ENCODE assay signal across 24 cellular contexts in the genomic region with DNA sequence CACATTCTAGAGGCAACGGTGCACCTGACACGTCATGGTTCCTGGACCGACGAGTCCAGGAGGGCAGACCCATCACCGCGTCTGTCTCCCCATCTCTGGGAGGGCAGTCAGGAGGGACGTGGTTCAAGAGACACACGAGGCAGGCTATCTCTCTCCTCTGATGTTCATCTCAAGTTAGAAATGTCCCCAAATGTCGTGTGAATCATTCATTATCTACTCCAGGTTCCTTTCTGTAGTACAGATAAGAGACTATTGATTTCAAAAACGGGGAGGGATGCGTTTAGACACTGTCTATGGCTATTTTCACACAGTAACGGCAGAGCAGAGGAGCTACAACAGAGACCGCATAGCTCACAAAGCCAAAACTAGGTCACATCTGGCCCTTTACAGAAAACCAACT.
"Had no signal": no experiment of that assay in that cellular context is flagged by ENCODE, and none has a peak within 500 bp of the region (broad histone marks: within the 10 kb centered on the region; RNA-seq: fewer than 3 reads in every experiment).

No MANE protein-coding gene starts in this region.

- DNase-seq: activated CD4-positive, alpha-beta T cell treated with anti-CD3 and anti-CD28 coated beads for 48 hours; activated CD4-positive, alpha-beta T cell treated with anti-CD3 and anti-CD28 coated beads, Interleukin-2, amount 50 U/mL, for 4 hours; activated CD4-positive, CD25-positive, alpha-beta regulatory T cell treated with anti-CD3 and anti-CD28 coated beads, Interleukin-2, amount 50 U/mL, for 72 hours; activated CD8-positive, alpha-beta T cell treated with anti-CD3 and anti-CD28 coated beads, Interleukin-2, amount 10 ng/mL, durations not matched to agents 7 days and 5 days; activated gamma-delta T cell treated with Interleukin-2 at 50 U/mL for 16 hours; activated naive CD4-positive, alpha-beta T cell treated with anti-CD3 and anti-CD28 coated beads, Interleukin-2, amount 10 ng/mL, durations not matched to agents 7 days and 5 days; activated naive CD8-positive, alpha-beta T cell treated with anti-CD3 and anti-CD28 coated beads for 36 hours; activated T-cell treated with anti-CD3 and anti-CD28 coated beads, Interleukin-2, amount 50 U/mL, for 72 hours; anterior cingulate cortex; central memory CD4-positive, alpha-beta T cell; NCI-H1092; NCI-H1417; NCI-H1930; NCI-H2171 treated with DMSO at 0.1 percent for 48 hours; NCI-H226; NCI-H526 treated with DMSO at 0.1 percent for 48 hours; NCI-H82; SW 1271 had no signal

- H3K4me1 Mint-ChIP-seq: activated naive CD4-positive, alpha-beta T cell treated with anti-CD3 and anti-CD28 coated beads, Interleukin-2, amount 10 ng/mL, durations not matched to agents 7 days and 5 days; activated naive CD8-positive, alpha-beta T cell treated with anti-CD3 and anti-CD28 coated beads for 36 hours had no signal

- H3K27ac Mint-ChIP-seq: activated CD8-positive, alpha-beta T cell treated with anti-CD3 and anti-CD28 coated beads, Interleukin-2, amount 10 ng/mL, durations not matched to agents 7 days and 5 days; activated naive CD4-positive, alpha-beta T cell treated with anti-CD3 and anti-CD28 coated beads, Interleukin-2, amount 10 ng/mL, durations not matched to agents 7 days and 5 days; activated naive CD8-positive, alpha-beta T cell treated with anti-CD3 and anti-CD28 coated beads for 36 hours; activated T-cell treated with anti-CD3 and anti-CD28 coated beads, Interleukin-2, amount 50 U/mL, for 72 hours; activated T-helper 2 cell treated with anti-CD3 and anti-CD28 coated beads, Interferon-gamma antibody, Interleukin-2, Interleukin-4, amounts not matched to agents 10 μg/mL and 5 μg/mL and 100 μg/mL, durations not matched to agents 14 hours and 24 hours and 36 hours; IgD-negative memory B cell; WTC11 had no signal

- H3K27me3 ChIP-seq: breast epithelium, SJSA1 had no signal

- H3K27me3 Mint-ChIP-seq: activated naive CD4-positive, alpha-beta T cell treated with anti-CD3 and anti-CD28 coated beads, Interleukin-2, amount 10 ng/mL, durations not matched to agents 7 days and 5 days; activated naive CD8-positive, alpha-beta T cell treated with anti-CD3 and anti-CD28 coated beads for 36 hours; IgD-negative memory B cell had no signal

- H3K36me3 ChIP-seq: breast epithelium had no signal

- H3K4me3 Mint-ChIP-seq: activated CD8-positive, alpha-beta T cell treated with anti-CD3 and anti-CD28 coated beads, Interleukin-2, amount 10 ng/mL, durations not matched to agents 7 days and 5 days; activated naive CD4-positive, alpha-beta T cell treated with anti-CD3 and anti-CD28 coated beads, Interleukin-2, amount 10 ng/mL, durations not matched to agents 7 days and 5 days; activated naive CD8-positive, alpha-beta T cell treated with anti-CD3 and anti-CD28 coated beads for 36 hours; activated T-cell treated with anti-CD3 and anti-CD28 coated beads, Interleukin-2, amount 50 U/mL, for 72 hours; IgD-negative memory B cell; WTC11 had no signal

- H3K4me3 ChIP-seq: breast epithelium, SJSA1 had no signal

- H3K27ac ChIP-seq: breast epithelium, KMS-11, SJSA1 had no signal
